10 cellular contexts compared by ENCODE assay signal in genomic region chr1:216722841-216723240, GRCh38. TPM values are rescaled to one million over a fixed set of nuclear protein-coding genes. Genes with fewer than 3 reads are reported as not detected.
DNase-seq lines count a peak whose midpoint lies in the region; ATAC-seq and TF ChIP-seq lines count a peak whose summit lies in the region.
"Had no signal": no experiment of that assay in that cellular context is flagged by ENCODE, and none has a peak within 500 bp of the region (broad histone marks: within the 10 kb centered on the region; RNA-seq: fewer than 3 reads in every experiment).

No MANE protein-coding gene starts in this region.

- H3K27ac Mint-ChIP-seq in Caco-2 (ENCODE audit: unreplicated experiment) (peak overlapping the region; percentile 86), neural crest cell (ENCODE audit: unreplicated experiment) (no peak overlapping the region)
- H3K27ac Mint-ChIP-seq: T-helper 2 cell treated with Interferon-gamma antibody and Interleukin-4, amounts not matched to agents 5 μg/mL and 100 μg/mL, for 36 hours had no signal

- H3K4me1 Mint-ChIP-seq in Caco-2 (ENCODE audit: low read depth, unreplicated experiment) (peaks cover 15% of the 10 kb centered on the region), neural crest cell (peaks cover 18% of the 10 kb centered on the region)

- TF ChIP-seq CTCF in Caco-2 (IDR thresholded peaks at IDR 0.05; ENCODE audit: insufficient read depth in 1 of 2, low read depth in 1 of 2, low read length in 1 of 2, severe bottlenecking in 1 of 2, unreplicated experiment in 1 of 2) (no peak), neural crest cell (conservative IDR thresholded peaks at IDR 0.05) (no peak), GM13977 (IDR thresholded peaks at IDR 0.05; ENCODE audit: extremely low read depth, insufficient read depth, missing control alignments) (no peak)

- H3K4me3 Mint-ChIP-seq in Caco-2 (ENCODE audit: unreplicated experiment) (peak overlapping the region; percentile 99), neural crest cell (peak overlapping the region; percentile 91)
- H3K4me3 Mint-ChIP-seq: T-helper 2 cell treated with Interferon-gamma antibody and Interleukin-4, amounts not matched to agents 5 μg/mL and 100 μg/mL, for 36 hours had no signal

- no peaks in the 10 kb centered on the region for H3K27me3 Mint-ChIP-seq in Caco-2 (ENCODE audit: insufficient read depth, unreplicated experiment)
- H3K27me3 Mint-ChIP-seq in neural crest cell (ENCODE audit: low read depth), result peaks cover 79% of the 10 kb centered on the region

- intact Hi-C loops in Caco-2 (cut with micrococcal nuclease; ENCODE audit: unreplicated experiment), result loop anchor here (2.0 to 10.0 kb wide), 3 partner anchors 122 to 498 kb away; no protein-coding TSS in a partner anchor
- intact Hi-C loops in Right ventricle myocardium superior (cut with DNase I), result no loop called here

- CTCF ChIA-PET in Caco-2 (lab: Charles Lee), result interaction anchor here (0.5 to 1.7 kb wide), 5 partner anchors 32 to 494 kb away, joined by 3 to 5 read pairs (median 4); no protein-coding TSS in a partner anchor

- H3K9me3 Mint-ChIP-seq in Caco-2 (ENCODE audit: unreplicated experiment), result no peaks in the 10 kb centered on the region
- no peaks in the 10 kb centered on the region for H3K9me3 Mint-ChIP-seq in neural crest cell
- H3K9me3 Mint-ChIP-seq: T-helper 2 cell treated with Interferon-gamma antibody and Interleukin-4, amounts not matched to agents 5 μg/mL and 100 μg/mL, for 36 hours had no signal

- no TSS peak for BruUV-seq in Caco-2 (replicated peaks; lab: Mats Ljungman, UMichigan)

- no peaks in the 10 kb centered on the region for H3K36me3 ChIP-seq in Caco-2 (ENCODE audit: control insufficient read depth, insufficient read depth, low read length)

- 0 out of 2 replicates have a peak, but pooled peaks cover 4% of the 10 kb centered on the region for H3K4me1 ChIP-seq in Caco-2

- in situ Hi-C loops in GM13977 (cut with MboI; ENCODE audit: low pct_unique_long_range_greater_than_20kb, low sequenced_read_pairs, unreplicated experiment), result no loop called here

- H3K36me3 Mint-ChIP-seq in Caco-2 (ENCODE audit: insufficient read depth, unreplicated experiment) (peaks cover 7% of the 10 kb centered on the region), neural crest cell (ENCODE audit: low read depth) (no peaks in the 10 kb centered on the region)

- H3K9me3 ChIP-seq in Caco-2, result no peaks in the 10 kb centered on the region

- peak; percentile 76 for ATAC-seq in Right ventricle myocardium superior (ENCODE audit: poor library complexity)

- H3K4me3 ChIP-seq in Caco-2 (ENCODE audit: low read depth, low read length), result peak overlapping the region; percentile 48

- H3K27me3 ChIP-seq in Caco-2 (replicated peaks; ENCODE audit: control insufficient read depth, insufficient read depth, low read length), result no peaks in the 10 kb centered on the region

- DNase-seq in Caco-2 (no peak), NCI-H748 treated with DMSO at 0.1 percent for 48 hours (lab: John Stamatoyannopoulos, UW) (peak; percentile 33), Right ventricle myocardium superior (no peak), neural crest cell (ENCODE audit: low read depth, low spot score) (no peak), GM13977 (ENCODE audit: low spot score) (no peak), NCI-H510A (lab: John Stamatoyannopoulos, UW) (no peak), midbrain (lab: John Stamatoyannopoulos, UW) (no peak), cortex of kidney (lab: John Stamatoyannopoulos, UW) (no peak)
- DNase-seq: activated naive CD4-positive, alpha-beta T cell treated with anti-CD3 and anti-CD28 coated beads, Interleukin-2, amount 50 U/mL, for 16 hours had no signal

- POLR2A ChIA-PET in Caco-2 (lab: Charles Lee), result no interaction called here

RNA-seq across cellular contexts. Expression of gene ESRRG, which starts 0.4 kb away (rescaled TPM):
- total RNA-seq in Caco-2 (2022), result 6.6 and 8.6 TPM in 2 replicates
- total RNA-seq in Right ventricle myocardium superior, result 45.5 TPM
- 1.5 TPM in 2 replicates for total RNA-seq in neural crest cell
